1 cellular context compared by ENCODE assay signal in genomic region chrX:56803849-56804681, GRCh38.
TF ChIP-seq lines count a peak whose summit lies in the region.

No MANE protein-coding gene starts in this region.

TF ChIP-seq in GM23338, 12 proteins besides CTCF, POLR2A, EP300 and RAD21 (continued from another document):
- TF ChIP-seq ETS1 (IDR thresholded peaks at IDR 0.05) (no peak), EZH2phosphoT487 (IDR thresholded peaks at IDR 0.05; ENCODE audit: unreplicated experiment) (no peak), REST (IDR thresholded peaks at IDR 0.05; ENCODE audit: unreplicated experiment) (no peak), EZH2 (IDR thresholded peaks at IDR 0.05; ENCODE audit: low read depth, unreplicated experiment) (no peak), POLR2AphosphoS5 (IDR thresholded peaks at IDR 0.05; ENCODE audit: low read depth) (no peak), JUNB (IDR thresholded peaks at IDR 0.05; ENCODE audit: unreplicated experiment) (no peak), ZNF114 (CRISPR knock-in tag; IDR thresholded peaks at IDR 0.05) (no peak), CREB1 (CRISPR knock-in tag; IDR thresholded peaks at IDR 0.05; ENCODE audit: low read depth) (no peak), ZNF331 (CRISPR knock-in tag; IDR thresholded peaks at IDR 0.05; ENCODE audit: low read depth) (no peak)
